Comparison of ENCODE assay signal across 1 cellular context in the genomic region with DNA sequence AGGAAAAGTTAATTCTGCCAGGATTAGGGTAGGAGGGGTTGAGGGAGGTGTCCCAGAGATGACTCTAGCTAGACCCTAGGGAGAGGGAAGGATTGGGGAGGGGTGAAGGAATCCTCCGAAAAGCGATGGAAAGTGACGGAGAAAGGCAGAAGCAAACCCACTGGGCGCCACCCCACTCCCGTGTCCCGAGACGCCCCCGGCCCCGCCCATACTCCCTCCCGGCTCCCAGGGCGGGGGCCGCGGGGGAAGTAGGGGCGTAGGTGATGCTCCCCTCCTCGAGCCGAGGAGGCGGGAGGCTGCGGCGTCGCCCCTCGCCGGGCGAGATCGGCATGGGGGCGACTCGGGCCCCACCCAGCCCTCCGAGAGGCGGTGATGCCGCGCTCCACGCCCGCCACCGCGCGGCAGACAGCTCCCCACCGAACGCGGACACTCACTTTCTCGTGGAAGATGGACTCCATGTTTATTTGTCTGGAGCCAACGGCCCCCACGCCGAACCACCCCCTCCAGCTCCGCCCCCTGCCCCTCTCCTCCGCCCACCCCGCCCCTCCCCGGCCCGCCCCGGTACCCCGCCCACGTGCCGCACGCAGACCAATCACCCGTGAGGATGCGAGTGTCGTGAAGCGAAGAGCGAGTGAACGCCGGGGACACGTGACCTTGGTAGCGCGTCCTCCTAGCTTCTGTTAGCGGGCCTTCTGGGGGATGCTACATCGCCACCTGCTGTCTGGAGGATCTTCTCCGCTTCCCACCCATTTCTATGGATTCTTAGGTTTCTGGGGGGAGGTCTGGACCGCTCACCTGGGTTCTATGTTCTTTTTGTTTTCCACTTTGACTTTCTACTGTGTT.
TF ChIP-seq lines count a peak whose summit lies in the region.

A gene (minus strand): TSS at position 488 of the 843 bp plus-strand sequence. CDS start 30 bp downstream, at position 458.

TF ChIP-seq in IMR-90, 13 proteins besides CTCF, POLR2A, EP300 and RAD21 (continued from another document):
- TF ChIP-seq CEBPB (IDR thresholded peaks at IDR 0.05; ENCODE audit: low read depth, low read length) (no peak), MXI1 (IDR thresholded peaks at IDR 0.05; ENCODE audit: borderline replicate concordance, low read depth, low read length) (no peak; the same call in 1 of the 2 replicates), RCOR1 (IDR thresholded peaks at IDR 0.05; ENCODE audit: insufficient replicate concordance, low read length) (peak; percentile 40), FOS (IDR thresholded peaks at IDR 0.05; ENCODE audit: low read depth, low read length) (peak; percentile 33; the same call in 1 of the 2 replicates), SMC3 (IDR thresholded peaks at IDR 0.05; ENCODE audit: low read depth, low read length) (peak; percentile 42)
